13 cellular contexts compared by ENCODE assay signal in genomic region chr3:123152656-123153055, GRCh38. TPM values are rescaled to one million over a fixed set of nuclear protein-coding genes. Genes with fewer than 3 reads are reported as not detected.
DNase-seq lines count a peak whose midpoint lies in the region; ATAC-seq and TF ChIP-seq lines count a peak whose summit lies in the region.
"Had no signal": no experiment of that assay in that cellular context is flagged by ENCODE, and none has a peak within 500 bp of the region (broad histone marks: within the 10 kb centered on the region; RNA-seq: fewer than 3 reads in every experiment).

No MANE protein-coding gene starts in this region.

- H3K27me3 Mint-ChIP-seq in CD8-positive, alpha-beta memory T cell = peaks cover 0 to 1% of the 10 kb centered on the region in 2 donors
- H3K27me3 Mint-ChIP-seq in osteocyte (ENCODE audit: unreplicated experiment) (no peaks in the 10 kb centered on the region), GM23338 (ENCODE audit: insufficient read depth, low read depth, poor library complexity) (peaks cover 5% of the 10 kb centered on the region)

- POLR2A ChIA-PET in CD8-positive, alpha-beta memory T cell (lab: Charles Lee) = no interaction called here

- H3K36me3 Mint-ChIP-seq in CD8-positive, alpha-beta memory T cell = peaks cover 10 to 24% (median 14%) of the 10 kb centered on the region in 3 donors
- peaks cover 43% of the 10 kb centered on the region for H3K36me3 Mint-ChIP-seq in osteocyte (ENCODE audit: unreplicated experiment)
- peaks cover 25% of the 10 kb centered on the region; the same call in 2 of the 3 replicates for H3K36me3 Mint-ChIP-seq in GM23338 (ENCODE audit: low read depth)

- no peak overlapping the region for H3K27ac ChIP-seq in CD8-positive, alpha-beta memory T cell (ENCODE audit: low read depth, low read length)
- no peak overlapping the region for H3K27ac ChIP-seq in GM23338 (ENCODE audit: low read depth)
- H3K27ac ChIP-seq: testis had no signal

- H2AFZ ChIP-seq in GM23338 = no peak overlapping the region

- peaks cover 9% of the 10 kb centered on the region for H3K9me3 ChIP-seq in CD8-positive, alpha-beta memory T cell (ENCODE audit: low read length)
- H3K9me3 ChIP-seq: SJSA1, testis had no signal

- H3K4me1 ChIP-seq in CD8-positive, alpha-beta memory T cell (ENCODE audit: insufficient read depth, low read length) = no peaks in the 10 kb centered on the region
- H3K4me1 ChIP-seq in GM23338 (ENCODE audit: insufficient read depth) = no peaks in the 10 kb centered on the region

- no peaks in the 10 kb centered on the region for H3K79me2 ChIP-seq in GM23338 (replicated peaks; ENCODE audit: insufficient read depth)

- no peak for ATAC-seq in GM23338

- peaks cover 0 to 7% (median 0%) of the 10 kb centered on the region in 3 donors for H3K4me1 Mint-ChIP-seq in CD8-positive, alpha-beta memory T cell
- peaks cover 2% of the 10 kb centered on the region for H3K4me1 Mint-ChIP-seq in osteocyte (ENCODE audit: unreplicated experiment)
- H3K4me1 Mint-ChIP-seq in GM23338 = peaks cover 2% of the 10 kb centered on the region; the same call in 2 of the 3 replicates

- H3K9me2 ChIP-seq in GM23338 (ENCODE audit: insufficient read depth) = no peaks in the 10 kb centered on the region

- no peak overlapping the region for H3K4me3 Mint-ChIP-seq in CD8-positive, alpha-beta memory T cell
- no peak overlapping the region for H3K4me3 Mint-ChIP-seq in osteocyte (ENCODE audit: unreplicated experiment)
- no peak overlapping the region for H3K4me3 Mint-ChIP-seq in GM23338

- H3K27ac Mint-ChIP-seq in CD8-positive, alpha-beta memory T cell = peak overlapping the region in 6 of 8 donors; percentile 52 to 97 (median 71)
- H3K27ac Mint-ChIP-seq in osteocyte (ENCODE audit: unreplicated experiment) (no peak overlapping the region), GM23338 (no peak overlapping the region)

- H3K36me3 ChIP-seq in CD8-positive, alpha-beta memory T cell (ENCODE audit: insufficient read depth, low read length) = no peaks in the 10 kb centered on the region
- H3K36me3 ChIP-seq in H7 (replicated peaks; ENCODE audit: control insufficient read depth, insufficient read depth, low read length) = peaks cover 20% of the 10 kb centered on the region
- no peaks in the 10 kb centered on the region; the same call in 1 of the 2 replicates for H3K36me3 ChIP-seq in GM23338 (ENCODE audit: insufficient read depth)
- H3K36me3 ChIP-seq: SJSA1 had no signal

- TF ChIP-seq CTCF in osteocyte (IDR thresholded peaks at IDR 0.05) (no peak), GM23338 (conservative IDR thresholded peaks at IDR 0.05; ENCODE audit: low read depth in 2 of 2) (no peak)

- CTCF ChIA-PET in CD8-positive, alpha-beta memory T cell (lab: Charles Lee) = no interaction called here

- no peak for DNase-seq in CD8-positive, alpha-beta memory T cell
- DNase-seq in H7 = peak; percentile 18
- peak; percentile 3 for DNase-seq in cerebellar cortex (ENCODE audit: low spot score)
- peak; percentile 30 for DNase-seq in osteocyte (ENCODE audit: extremely low spot score, unreplicated experiment)
- DNase-seq in SHP77 (lab: John Stamatoyannopoulos, UW) = no peak
- DNase-seq in NCI-H524 treated with DMSO at 0.1 percent for 48 hours (lab: John Stamatoyannopoulos, UW) = no peak
- DNase-seq in GM23338 (ENCODE audit: low spot score) = no peak
- DNase-seq: foreskin fibroblast, kidney, NCI-H2107, small intestine, testis had no signal

- H3K27me3 ChIP-seq in CD8-positive, alpha-beta memory T cell (ENCODE audit: insufficient read depth, low read length, poor library complexity, severe bottlenecking) = no peaks in the 10 kb centered on the region
- H3K27me3 ChIP-seq in H7 (ENCODE audit: control insufficient read depth, insufficient read depth, low read length) (no peaks in the 10 kb centered on the region), GM23338 (ENCODE audit: insufficient read depth) (no peaks in the 10 kb centered on the region)
- H3K27me3 ChIP-seq: SJSA1, testis had no signal

- H3K4me3 ChIP-seq in CD8-positive, alpha-beta memory T cell (ENCODE audit: low read length) = no peak overlapping the region
- H3K4me3 ChIP-seq in H7 (ENCODE audit: insufficient read depth, low read depth, low read length) (no peak overlapping the region), GM23338 (no peak overlapping the region)
- H3K4me3 ChIP-seq: SJSA1, testis had no signal

- peaks cover 0 to 9% (median 5%) of the 10 kb centered on the region in 5 donors for H3K9me3 Mint-ChIP-seq in CD8-positive, alpha-beta memory T cell
- H3K9me3 Mint-ChIP-seq in osteocyte (ENCODE audit: unreplicated experiment) = no peaks in the 10 kb centered on the region
- no peaks in the 10 kb centered on the region for H3K9me3 Mint-ChIP-seq in GM23338

- no peaks in the 10 kb centered on the region for H3F3A ChIP-seq in GM23338 (replicated peaks; ENCODE audit: low read depth)

- H3K4me2 ChIP-seq in GM23338 = no peak overlapping the region

- no peaks in the 10 kb centered on the region; the same call in 1 of the 2 replicates for H4K20me1 ChIP-seq in GM23338 (replicated peaks; ENCODE audit: insufficient read depth)

TF ChIP-seq in GM23338, 12 proteins besides CTCF, POLR2A, EP300 and RAD21 (continues in another document):
- TF ChIP-seq, protein P1, sequence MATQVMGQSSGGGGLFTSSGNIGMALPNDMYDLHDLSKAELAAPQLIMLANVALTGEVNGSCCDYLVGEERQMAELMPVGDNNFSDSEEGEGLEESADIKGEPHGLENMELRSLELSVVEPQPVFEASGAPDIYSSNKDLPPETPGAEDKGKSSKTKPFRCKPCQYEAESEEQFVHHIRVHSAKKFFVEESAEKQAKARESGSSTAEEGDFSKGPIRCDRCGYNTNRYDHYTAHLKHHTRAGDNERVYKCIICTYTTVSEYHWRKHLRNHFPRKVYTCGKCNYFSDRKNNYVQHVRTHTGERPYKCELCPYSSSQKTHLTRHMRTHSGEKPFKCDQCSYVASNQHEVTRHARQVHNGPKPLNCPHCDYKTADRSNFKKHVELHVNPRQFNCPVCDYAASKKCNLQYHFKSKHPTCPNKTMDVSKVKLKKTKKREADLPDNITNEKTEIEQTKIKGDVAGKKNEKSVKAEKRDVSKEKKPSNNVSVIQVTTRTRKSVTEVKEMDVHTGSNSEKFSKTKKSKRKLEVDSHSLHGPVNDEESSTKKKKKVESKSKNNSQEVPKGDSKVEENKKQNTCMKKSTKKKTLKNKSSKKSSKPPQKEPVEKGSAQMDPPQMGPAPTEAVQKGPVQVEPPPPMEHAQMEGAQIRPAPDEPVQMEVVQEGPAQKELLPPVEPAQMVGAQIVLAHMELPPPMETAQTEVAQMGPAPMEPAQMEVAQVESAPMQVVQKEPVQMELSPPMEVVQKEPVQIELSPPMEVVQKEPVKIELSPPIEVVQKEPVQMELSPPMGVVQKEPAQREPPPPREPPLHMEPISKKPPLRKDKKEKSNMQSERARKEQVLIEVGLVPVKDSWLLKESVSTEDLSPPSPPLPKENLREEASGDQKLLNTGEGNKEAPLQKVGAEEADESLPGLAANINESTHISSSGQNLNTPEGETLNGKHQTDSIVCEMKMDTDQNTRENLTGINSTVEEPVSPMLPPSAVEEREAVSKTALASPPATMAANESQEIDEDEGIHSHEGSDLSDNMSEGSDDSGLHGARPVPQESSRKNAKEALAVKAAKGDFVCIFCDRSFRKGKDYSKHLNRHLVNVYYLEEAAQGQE (IDR thresholded peaks at IDR 0.05; ENCODE audit: unreplicated experiment) = no peak
- TF ChIP-seq NANOG (IDR thresholded peaks at IDR 0.05; ENCODE audit: borderline replicate concordance) = no peak
- TF ChIP-seq ZNF114 (CRISPR knock-in tag; IDR thresholded peaks at IDR 0.05) = no peak
- no peak for TF ChIP-seq CREB1 (CRISPR knock-in tag; IDR thresholded peaks at IDR 0.05; ENCODE audit: low read depth)
- no peak for TF ChIP-seq STAT1 (IDR thresholded peaks at IDR 0.05; ENCODE audit: unreplicated experiment)
- TF ChIP-seq, protein P2, sequence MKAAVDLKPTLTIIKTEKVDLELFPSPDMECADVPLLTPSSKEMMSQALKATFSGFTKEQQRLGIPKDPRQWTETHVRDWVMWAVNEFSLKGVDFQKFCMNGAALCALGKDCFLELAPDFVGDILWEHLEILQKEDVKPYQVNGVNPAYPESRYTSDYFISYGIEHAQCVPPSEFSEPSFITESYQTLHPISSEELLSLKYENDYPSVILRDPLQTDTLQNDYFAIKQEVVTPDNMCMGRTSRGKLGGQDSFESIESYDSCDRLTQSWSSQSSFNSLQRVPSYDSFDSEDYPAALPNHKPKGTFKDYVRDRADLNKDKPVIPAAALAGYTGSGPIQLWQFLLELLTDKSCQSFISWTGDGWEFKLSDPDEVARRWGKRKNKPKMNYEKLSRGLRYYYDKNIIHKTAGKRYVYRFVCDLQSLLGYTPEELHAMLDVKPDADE (IDR thresholded peaks at IDR 0.05) = no peak
- no peak for TF ChIP-seq EZH2 (IDR thresholded peaks at IDR 0.05; ENCODE audit: low read depth, unreplicated experiment)
- no peak for TF ChIP-seq ZNF331 (CRISPR knock-in tag; IDR thresholded peaks at IDR 0.05; ENCODE audit: low read depth)

RNA-seq across cellular contexts. Expression of gene SEC22A, which starts 49.1 kb away (rescaled TPM):
- total RNA-seq in CD8-positive, alpha-beta memory T cell = 10 to 100 TPM; 19.3 to 21.6 TPM
- polyA plus RNA-seq in CD8-positive, alpha-beta memory T cell = 12.7 TPM
- total RNA-seq in H7 (2014; rRNA removed; shearing (Covaris generic)) = 21.5 and 23.5 TPM in 2 replicates
- 17.5 and 19.1 TPM in 2 replicates for total RNA-seq in osteocyte
- total RNA-seq in GM23338 (2014; rRNA removed; shearing (Covaris generic)) = 24.1 and 26.7 TPM in 2 replicates
- polyA plus RNA-seq in GM23338 (2016; fragmentation: Nextera tagmentation; extraction: Ambion mirVana) = 5.3 and 11.2 TPM in 2 replicates

Comparison
In these comparisons a context has a peak if more than half of its experiments do, and no peak if none do; other contexts are left out.
1. DNase-seq: peak in H7 (single experiment), cerebellar cortex (single experiment) and osteocyte (single experiment); none in CD8-positive, alpha-beta memory T cell (0 of 5), SHP77 (0 of 2), NCI-H524 treated with DMSO at 0.1 percent for 48 hours (single experiment) and GM23338 (single experiment).
2. H3K27ac Mint-ChIP-seq: peak in CD8-positive, alpha-beta memory T cell (6 of 8); none in osteocyte (single experiment) and GM23338 (single experiment).